10 cellular contexts compared by ENCODE assay signal in genomic region chr10:79147306-79147705, GRCh38.
DNase-seq lines count a peak whose midpoint lies in the region; ATAC-seq and TF ChIP-seq lines count a peak whose summit lies in the region.
"Had no signal": no experiment of that assay in that cellular context is flagged by ENCODE, and none has a peak within 500 bp of the region (broad histone marks: within the 10 kb centered on the region; RNA-seq: fewer than 3 reads in every experiment).

No MANE protein-coding gene starts in this region.

- H3K36me3 ChIP-seq in right atrium auricular region: peaks cover 7% of the 10 kb centered on the region
- peaks cover 15% of the 10 kb centered on the region for H3K36me3 ChIP-seq in osteoblast (ENCODE audit: insufficient read depth, low read length)
- H3K36me3 ChIP-seq in urinary bladder (ENCODE audit: insufficient read depth): no peaks in the 10 kb centered on the region

- H3K79me2 ChIP-seq in osteoblast (ENCODE audit: insufficient read depth, low read length): peaks cover 76% of the 10 kb centered on the region

- H4K20me1 ChIP-seq in osteoblast (ENCODE audit: insufficient read depth, low read length): peaks cover 9% of the 10 kb centered on the region

- H3K4me3 Mint-ChIP-seq in dendritic cell treated with granulocyte-macrophage colony-stimulating factor and Interleukin-4, amounts not matched to agents 40 ng/mL and 50 ng/mL, for 4 days: peak overlapping the region; percentile 18
- H3K4me3 Mint-ChIP-seq: B cell had no signal

- H3K4me1 Mint-ChIP-seq in dendritic cell treated with granulocyte-macrophage colony-stimulating factor and Interleukin-4, amounts not matched to agents 40 ng/mL and 50 ng/mL, for 4 days (ENCODE audit: low read depth): peaks cover 99% of the 10 kb centered on the region

- DNase-seq in right atrium auricular region (ENCODE audit: low spot score) (no peak), left cardiac atrium (no peak), osteoblast (ENCODE audit: insufficient read length, low spot score, missing footprints) (no peak), mesenteric fat pad (ENCODE audit: low spot score) (no peak), globus pallidus (ENCODE audit: low spot score) (no peak)
- DNase-seq: activated effector memory CD4-positive, alpha-beta T cell treated with anti-CD3 and anti-CD28 coated beads, Interleukin-2, amount 50 U/mL, for 16 hours had no signal

- ATAC-seq in left cardiac atrium (no peak), HG02798 (IDR thresholded peaks at IDR 0.05; ENCODE audit: poor library complexity, unreplicated experiment) (no peak)

- no peaks in the 10 kb centered on the region for H3K27me3 Mint-ChIP-seq in dendritic cell treated with granulocyte-macrophage colony-stimulating factor and Interleukin-4, amounts not matched to agents 40 ng/mL and 50 ng/mL, for 4 days

- H3K9me3 ChIP-seq in right atrium auricular region: no peaks in the 10 kb centered on the region
- no peaks in the 10 kb centered on the region for H3K9me3 ChIP-seq in osteoblast (ENCODE audit: low read depth, low read length)

- no peak overlapping the region for H3K4me2 ChIP-seq in osteoblast (ENCODE audit: insufficient read depth, low read length)

- 87% methylated on average over 5 of the region's 5 CpGs for WGBS in urinary bladder

- H3K36me3 Mint-ChIP-seq in dendritic cell treated with granulocyte-macrophage colony-stimulating factor and Interleukin-4, amounts not matched to agents 40 ng/mL and 50 ng/mL, for 4 days (ENCODE audit: low read depth): peaks cover 32% of the 10 kb centered on the region

- intact Hi-C loops in left cardiac atrium (cut with DNase I): loop anchor here in 1 of 2 donors (10.0 kb wide), 1 partner anchor 73 kb away; no protein-coding TSS in a partner anchor
- intact Hi-C loops in dendritic cell treated with granulocyte-macrophage colony-stimulating factor and Interleukin-4, amounts not matched to agents 40 ng/mL and 50 ng/mL, for 4 days (cut with micrococcal nuclease): loop anchor here (5.0 kb wide), 1 partner anchor 70 kb away; no protein-coding TSS in a partner anchor

- peak overlapping the region; percentile 95 for H3K27ac Mint-ChIP-seq in dendritic cell treated with granulocyte-macrophage colony-stimulating factor and Interleukin-4, amounts not matched to agents 40 ng/mL and 50 ng/mL, for 4 days

- no peaks in the 10 kb centered on the region for H3K9me3 Mint-ChIP-seq in dendritic cell treated with granulocyte-macrophage colony-stimulating factor and Interleukin-4, amounts not matched to agents 40 ng/mL and 50 ng/mL, for 4 days

- no peak overlapping the region for H2AFZ ChIP-seq in osteoblast (ENCODE audit: low read length)

- H3K4me3 ChIP-seq in right atrium auricular region: no peak overlapping the region
- H3K4me3 ChIP-seq in osteoblast (ENCODE audit: insufficient read depth, low read length): no peak overlapping the region
- no peak overlapping the region for H3K4me3 ChIP-seq in urinary bladder (ENCODE audit: low read depth, low read length)

- peaks cover 3 to 98% of the 10 kb centered on the region in 2 donors for H3K4me1 ChIP-seq in right atrium auricular region
- H3K4me1 ChIP-seq in osteoblast (ENCODE audit: insufficient read depth, low read length): peaks cover 59% of the 10 kb centered on the region
- H3K4me1 ChIP-seq in urinary bladder (ENCODE audit: insufficient read depth): peaks cover 9% of the 10 kb centered on the region

- no peak for TF ChIP-seq CTCF in right atrium auricular region (IDR thresholded peaks at IDR 0.05)
- TF ChIP-seq CTCF in osteoblast (IDR thresholded peaks at IDR 0.05; ENCODE audit: extremely low read depth, low read depth, low read length): no peak

- no peaks in the 10 kb centered on the region for H3K27me3 ChIP-seq in right atrium auricular region
- H3K27me3 ChIP-seq in osteoblast (ENCODE audit: insufficient read depth, low read length): no peaks in the 10 kb centered on the region

- H3K27ac ChIP-seq in right atrium auricular region: peak overlapping the region; percentile 93 to 98
- H3K27ac ChIP-seq in osteoblast (ENCODE audit: low read depth, low read length): peak overlapping the region; percentile 70
- peak overlapping the region; percentile 83 for H3K27ac ChIP-seq in urinary bladder (ENCODE audit: low read depth)
